Comparison of ENCODE assay signal across 1 cellular context in genomic region chr3:98038876-98039275, GRCh38.
TF ChIP-seq lines count a peak whose summit lies in the region.

No MANE protein-coding gene starts in this region.

TF ChIP-seq in endothelial cell of umbilical vein, 7 proteins besides CTCF, POLR2A, EP300 and RAD21:
- TF ChIP-seq MYC (IDR thresholded peaks at IDR 0.05; ENCODE audit: low read depth, low read length), result no peak
- no peak for TF ChIP-seq MAX (IDR thresholded peaks at IDR 0.05; ENCODE audit: insufficient read depth, insufficient read length)
- no peak for TF ChIP-seq GATA2 (IDR thresholded peaks at IDR 0.05; ENCODE audit: insufficient read depth, insufficient read length, low read depth, low read length)
- no peak for TF ChIP-seq POLR2AphosphoS5 (IDR thresholded peaks at IDR 0.05; ENCODE audit: insufficient read depth, low read depth, low read length)
- TF ChIP-seq EZH2 (IDR thresholded peaks at IDR 0.05; ENCODE audit: borderline replicate concordance, low read depth, low read length, severe bottlenecking), result no peak
- no peak for TF ChIP-seq FOS (IDR thresholded peaks at IDR 0.05; ENCODE audit: borderline replicate concordance, insufficient read depth, low read length)
- no peak for TF ChIP-seq JUN (IDR thresholded peaks at IDR 0.05; ENCODE audit: borderline replicate concordance, insufficient read depth, insufficient read length, low read depth)
